In the genomic region with DNA sequence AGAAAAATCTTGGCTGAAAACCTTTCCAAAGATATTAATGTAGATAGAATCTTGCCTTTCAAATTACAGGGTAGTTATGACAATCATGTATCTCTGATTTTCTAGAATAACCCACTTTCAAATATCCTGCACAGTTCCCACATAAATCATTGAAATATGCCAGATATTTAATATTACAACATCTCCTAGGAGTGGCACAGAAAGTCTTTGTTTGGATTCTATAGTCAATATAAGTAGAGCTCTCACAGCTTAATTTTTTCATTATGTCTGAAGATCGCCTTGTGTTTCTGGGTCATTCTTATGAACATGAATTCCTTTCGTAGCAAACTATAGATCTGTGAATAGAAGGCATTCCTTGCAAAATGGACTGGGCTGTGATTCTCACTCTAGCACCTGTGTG, we compare ENCODE assay signal across 23 cellular contexts. TPM values are rescaled to one million over a fixed set of nuclear protein-coding genes. Genes with fewer than 3 reads are reported as not detected.
DNase-seq lines count a peak whose midpoint lies in the region; ATAC-seq, FAIRE-seq and TF ChIP-seq lines count a peak whose summit lies in the region.
"Had no signal": no experiment of that assay in that cellular context is flagged by ENCODE, and none has a peak within 500 bp of the region (broad histone marks: within the 10 kb centered on the region; RNA-seq: fewer than 3 reads in every experiment).

No MANE protein-coding gene starts in this region.

- H4K20me1 ChIP-seq in MM.1S (ENCODE audit: insufficient read depth, low read length) = no peaks in the 10 kb centered on the region

- H3K36me3 ChIP-seq in gastroesophageal sphincter (no peaks in the 10 kb centered on the region), prostate gland (no peaks in the 10 kb centered on the region), MM.1S (replicated peaks; ENCODE audit: insufficient read depth, low read length) (no peaks in the 10 kb centered on the region)
- H3K36me3 ChIP-seq: neutrophil had no signal

- H3K4me3 Mint-ChIP-seq in brain = peak overlapping the region in 3 of 5 experiments; percentile 14 to 77 (median 35)
- no peak overlapping the region for H3K4me3 Mint-ChIP-seq in activated T-helper 17 cell treated with anti-CD3 and anti-CD28 coated beads, Interleukin-2, amount 50 U/mL, for 72 hours
- H3K4me3 Mint-ChIP-seq: activated naive CD4-positive, alpha-beta T cell treated with anti-CD3 and anti-CD28 coated beads for 36 hours; activated T-cell treated with anti-CD3 and anti-CD28 coated beads, Interleukin-2, amount 50 U/mL, for 4 hours; CD4-positive, CD25-positive, alpha-beta regulatory T cell had no signal

- peak overlapping the region; percentile 81 for H3K4me2 ChIP-seq in A549
- no peak overlapping the region for H3K4me2 ChIP-seq in MM.1S (ENCODE audit: low read depth, low read length)

- TF ChIP-seq EP300 in A549 (IDR thresholded peaks at IDR 0.05) (no peak), gastroesophageal sphincter (IDR thresholded peaks at IDR 0.05) (no peak)

- H3K4me3 ChIP-seq in A549 = peak overlapping the region; percentile 68
- peak overlapping the region; percentile 10 to 15 for H3K4me3 ChIP-seq in gastroesophageal sphincter
- no peak overlapping the region for H3K4me3 ChIP-seq in prostate gland
- H3K4me3 ChIP-seq in MM.1S (ENCODE audit: low read length) = no peak overlapping the region

- WGBS in A549 (ENCODE audit: missing lambda C conversion rate) = 19% methylated on average over 2 of the region's 2 CpGs
- WGBS in gastroesophageal sphincter (ENCODE audit: low coverage in 1 of 2), 2 donors = 45 to 56% methylated on average over 2 of the region's 2 CpGs
- WGBS in prostate gland = 71% methylated on average over 2 of the region's 2 CpGs

- CTCF ChIA-PET in A549 (lab: Yijun Ruan, JAX) = interaction anchor here (0.7 to 1.1 kb wide), 3 partner anchors 8 to 161 kb away, joined by 3 to 5 read pairs (median 3); no protein-coding TSS in a partner anchor

- no peaks in the 10 kb centered on the region; the same call in 1 of the 2 replicates for H3K9me2 ChIP-seq in MM.1S (replicated peaks; ENCODE audit: insufficient read depth, low read length)

- POLR2A ChIA-PET in A549 (lab: Yijun Ruan, JAX) = no interaction called here

- H3K9me3 ChIP-seq in A549 = no peaks in the 10 kb centered on the region
- H3K9me3 ChIP-seq in gastroesophageal sphincter = no peaks in the 10 kb centered on the region
- H3K9me3 ChIP-seq in prostate gland = no peaks in the 10 kb centered on the region
- H3K9me3 ChIP-seq in MM.1S (replicated peaks; ENCODE audit: insufficient read depth, low read length) = no peaks in the 10 kb centered on the region
- H3K9me3 ChIP-seq: neutrophil had no signal

- H3K27me3 Mint-ChIP-seq in brain = peaks cover 53% of the 10 kb centered on the region
- peaks cover 32% of the 10 kb centered on the region for H3K27me3 Mint-ChIP-seq in activated T-helper 17 cell treated with anti-CD3 and anti-CD28 coated beads, Interleukin-2, amount 50 U/mL, for 72 hours

- no peak overlapping the region for H3K9ac ChIP-seq in MM.1S (ENCODE audit: low read length)

- H3K4me1 Mint-ChIP-seq in brain = peaks cover 74% of the 10 kb centered on the region
- H3K4me1 Mint-ChIP-seq in activated T-helper 17 cell treated with anti-CD3 and anti-CD28 coated beads, Interleukin-2, amount 50 U/mL, for 72 hours = no peaks in the 10 kb centered on the region

- TF ChIP-seq POLR2A in A549 (IDR thresholded peaks at IDR 0.05; ENCODE audit: low read length) = no peak
- no peak for TF ChIP-seq POLR2A in gastroesophageal sphincter (IDR thresholded peaks at IDR 0.05)
- no peak for TF ChIP-seq POLR2A in prostate gland (IDR thresholded peaks at IDR 0.05)

- no peaks in the 10 kb centered on the region for H3K9me3 Mint-ChIP-seq in brain
- no peaks in the 10 kb centered on the region for H3K9me3 Mint-ChIP-seq in activated T-helper 17 cell treated with anti-CD3 and anti-CD28 coated beads, Interleukin-2, amount 50 U/mL, for 72 hours
- H3K9me3 Mint-ChIP-seq: activated naive CD4-positive, alpha-beta T cell treated with anti-CD3 and anti-CD28 coated beads for 36 hours; activated T-cell treated with anti-CD3 and anti-CD28 coated beads, Interleukin-2, amount 50 U/mL, for 4 hours had no signal

- peak overlapping the region in 2 of 5 experiments; percentile 39 to 100 for H3K27ac Mint-ChIP-seq in brain
- no peak overlapping the region for H3K27ac Mint-ChIP-seq in activated T-helper 17 cell treated with anti-CD3 and anti-CD28 coated beads, Interleukin-2, amount 50 U/mL, for 72 hours
- H3K27ac Mint-ChIP-seq: activated naive CD4-positive, alpha-beta T cell treated with anti-CD3 and anti-CD28 coated beads for 36 hours; CD4-positive, CD25-positive, alpha-beta regulatory T cell had no signal

- no peaks in the 10 kb centered on the region for H3K36me3 Mint-ChIP-seq in brain
- H3K36me3 Mint-ChIP-seq in activated T-helper 17 cell treated with anti-CD3 and anti-CD28 coated beads, Interleukin-2, amount 50 U/mL, for 72 hours (ENCODE audit: low read depth) = no peaks in the 10 kb centered on the region
- H3K36me3 Mint-ChIP-seq: CD4-positive, CD25-positive, alpha-beta regulatory T cell had no signal

- no peak for TF ChIP-seq CTCF in A549 (IDR thresholded peaks at IDR 0.05)
- no peak for TF ChIP-seq CTCF in brain (conservative IDR thresholded peaks at IDR 0.05)
- no peak for TF ChIP-seq CTCF in gastroesophageal sphincter (IDR thresholded peaks at IDR 0.05)
- TF ChIP-seq CTCF in prostate gland (IDR thresholded peaks at IDR 0.05) = no peak
- no peak for TF ChIP-seq CTCF in MM.1S (IDR thresholded peaks at IDR 0.05; ENCODE audit: low read length)

- DNase-seq in A549 (ENCODE audit: low read depth in 1 of 2, low spot score in 1 of 2) (no peak), prostate gland (ENCODE audit: low spot score) (no peak), MM.1S (no peak), SHP77 (lab: John Stamatoyannopoulos, UW) (no peak)
- DNase-seq in NK-92 treated with Interleukin-12 subunit alpha and Interleukin-12 subunit beta, amount 100 ng/mL, for 24 hours (lab: John Stamatoyannopoulos, UW) = no peak
- DNase-seq: activated naive CD4-positive, alpha-beta T cell treated with anti-CD3 and anti-CD28 coated beads for 36 hours; activated T-cell treated with anti-CD3 and anti-CD28 coated beads, Interleukin-2, amount 50 U/mL, for 4 hours; anterior cingulate cortex; CD4-positive, CD25-positive, alpha-beta regulatory T cell; DMS 273 treated with DMSO at 0.1 percent for 48 hours; NCI-H1417; NCI-H446; PC-3; retina; SIG-M5; stimulated activated CD8-positive, alpha-beta memory T cell treated with anti-CD3 and anti-CD28 coated beads, Interleukin-4, amount 100 ng/mL, for 48 hours had no signal

- no peaks in the 10 kb centered on the region for H3K79me2 ChIP-seq in MM.1S (ENCODE audit: low read length)

- H3K27ac ChIP-seq in A549 (peak overlapping the region; percentile 85 to 92), gastroesophageal sphincter (peak overlapping the region; percentile 81 to 94 (median 92)), prostate gland (peak overlapping the region; percentile 26 to 44), MM.1S (ENCODE audit: low read length) (no peak overlapping the region)
- H3K27ac ChIP-seq: neutrophil had no signal

- no peak for TF ChIP-seq RAD21 in A549 (conservative IDR thresholded peaks at IDR 0.05 in 1 of 2, IDR thresholded peaks at IDR 0.05 in 1 of 2)

- intact Hi-C loops in prostate gland (cut with DNase I) = loop anchor here (5.0 kb wide), 2 partner anchors 34 to 74 kb away; no protein-coding TSS in a partner anchor

- no peak for FAIRE-seq in A549 (lab: Jason Lieb, UNC)
- FAIRE-seq: G401.6 had no signal

- H2AFZ ChIP-seq in MM.1S (ENCODE audit: low read length) = no peak overlapping the region

- ATAC-seq in A549 (no peak), gastroesophageal sphincter (no peak)
- no peak for ATAC-seq in activated T-helper 17 cell treated with anti-CD3 and anti-CD28 coated beads, Interleukin-2, amount 50 U/mL, for 72 hours (replicated peaks)
- ATAC-seq: activated T-cell treated with anti-CD3 and anti-CD28 coated beads, Interleukin-2, amount 50 U/mL, for 4 hours; PC-3 had no signal

- H3K27me3 ChIP-seq in gastroesophageal sphincter = no peaks in the 10 kb centered on the region
- H3K27me3 ChIP-seq in prostate gland (replicated peaks; ENCODE audit: insufficient read depth) = peaks cover 3% of the 10 kb centered on the region
- H3K27me3 ChIP-seq in MM.1S (replicated peaks; ENCODE audit: insufficient read depth, low read length) = no peaks in the 10 kb centered on the region

- no peaks in the 10 kb centered on the region for H3F3A ChIP-seq in MM.1S (ENCODE audit: insufficient read depth, low read length)

- H3K4me1 ChIP-seq in A549 (peaks cover 45% of the 10 kb centered on the region), gastroesophageal sphincter (peaks cover 0 to 66% (median 5%) of the 10 kb centered on the region in 3 donors), prostate gland (replicated peaks) (no peaks in the 10 kb centered on the region), MM.1S (ENCODE audit: low read length) (no peaks in the 10 kb centered on the region)

TF ChIP-seq in A549, 52 proteins besides CTCF, POLR2A, EP300 and RAD21:
- TF ChIP-seq JUN (IDR thresholded peaks at IDR 0.05) = no peak
- TF ChIP-seq FOSL2 (IDR thresholded peaks at IDR 0.05) = no peak
- TF ChIP-seq FOSL2 (CRISPR knock-in tag; IDR thresholded peaks at IDR 0.05) = no peak
- peak in 1 of 2 experiments; percentile 10; a peak in 1 of 4 replicates for TF ChIP-seq CEBPB (IDR thresholded peaks at IDR 0.05)
- no peak for TF ChIP-seq BHLHE40 (IDR thresholded peaks at IDR 0.05; ENCODE audit: low read depth, low read length)
- no peak for TF ChIP-seq CBX8 (IDR thresholded peaks at IDR 0.05)
TF ChIP-seq in A549: peak in this region for 1.

RNA-seq across cellular contexts. Expression of gene RARB, which starts 5.0 kb away (rescaled TPM):
- polyA plus RNA-seq in A549 (2011; rRNA removed) = 30.8 and 31.9 TPM in 2 replicates
- 7.7 and 10.3 TPM in 2 replicates for polyA plus RNA-seq in A549 (2012; cell fraction: cytosol; rRNA removed)
- 4.9 and 10.2 TPM in 2 replicates for polyA plus RNA-seq in A549 (2012; cell fraction: nucleus; rRNA removed)
- polyA plus RNA-seq in A549 (2017; fragmentation: RNase III; extraction: RNeasy Plus Mini Kit Qiagen cat#74134 plus additional on column Dnase treatment) = 22.3 to 27.4 TPM (median 24.5 TPM) in 3 replicates
- polyA minus RNA-seq in A549 (2011; rRNA and poly(A)+ RNA removed) = 68.1 and 68.7 TPM in 2 replicates
- 3.7 TPM for polyA plus RNA-seq in brain (ENCODE audit: insufficient read depth, low read depth, low replicate concordance)
- total RNA-seq in gastroesophageal sphincter = 10 to 100 TPM; 13.1 to 45.8 (median 25.3) TPM
- 10 to 100 TPM in 1 of 2 donors, 1 to 10 TPM in 1; 4.4 to 17.2 TPM for total RNA-seq in prostate gland
- total RNA-seq in activated T-helper 17 cell treated with anti-CD3 and anti-CD28 coated beads, Interleukin-2, amount 50 U/mL, for 72 hours = not detected
- total RNA-seq: activated CD8-positive, alpha-beta memory T cell treated with anti-CD3 and anti-CD28 coated beads for 36 hours; activated naive CD4-positive, alpha-beta T cell treated with anti-CD3 and anti-CD28 coated beads for 36 hours; CD4-positive, CD25-positive, alpha-beta regulatory T cell; PC-3; T-helper 1 cell treated with Interleukin-12 subunit alpha and Interleukin-12 subunit beta and Interleukin-4 antibody, amounts not matched to agents 30 ng/mL and 1 ng/mL, for 36 hours had no signal

Comparison
In these comparisons a context has a peak if more than half of its experiments do, and no peak if none do; other contexts are left out.
1. H3K4me3 ChIP-seq: peak in A549 (single experiment) and gastroesophageal sphincter (2 of 2); none in prostate gland (0 of 2) and MM.1S (single experiment).
2. RNA of gene RARB, which starts 5.0 kb away (total RNA-seq): 13.1 to 45.8 TPM in gastroesophageal sphincter and 4.4 to 17.2 TPM in prostate gland; not detected in activated T-helper 17 cell treated with anti-CD3 and anti-CD28 coated beads, Interleukin-2, amount 50 U/mL, for 72 hours; every median in the first group is over 4 times any median in the second.